13 cellular contexts compared by ENCODE assay signal in the genomic region with DNA sequence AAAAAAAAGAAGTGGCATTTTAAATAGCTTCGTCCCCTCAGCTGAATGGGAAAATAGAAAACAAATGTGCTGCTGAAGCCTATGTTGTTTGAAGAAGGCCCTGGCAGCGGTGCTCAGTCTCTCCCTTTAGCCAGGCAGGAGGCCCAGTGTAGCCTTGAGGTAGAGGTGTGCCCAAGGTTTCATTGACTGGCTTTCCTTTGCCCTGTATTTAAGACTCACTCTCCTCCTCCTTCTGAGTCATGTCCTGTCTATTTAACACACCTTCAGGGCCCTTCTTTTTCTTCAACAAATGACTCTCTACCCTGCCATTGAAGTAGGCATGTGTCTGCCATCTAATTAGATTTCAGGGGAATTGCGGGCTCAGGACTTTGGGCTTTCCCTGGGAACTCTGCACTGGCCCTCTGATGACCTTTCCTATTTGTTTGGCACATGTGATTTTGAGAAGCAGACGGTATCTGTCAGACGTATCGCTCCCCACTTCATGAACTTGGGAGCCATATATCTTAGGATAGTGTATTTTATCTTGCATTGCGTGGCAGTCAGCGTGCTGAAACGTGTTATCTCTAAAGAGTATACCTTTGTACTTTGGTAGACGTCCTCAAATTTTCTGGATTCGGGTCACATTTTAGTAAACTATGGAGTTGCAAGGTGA. TPM values are rescaled to one million over a fixed set of nuclear protein-coding genes. Genes with fewer than 3 reads are reported as not detected.
DNase-seq lines count a peak whose midpoint lies in the region; ATAC-seq lines count a peak whose summit lies in the region.
"Had no signal": no experiment of that assay in that cellular context is flagged by ENCODE, and none has a peak within 500 bp of the region (broad histone marks: within the 10 kb centered on the region; RNA-seq: fewer than 3 reads in every experiment).

No MANE protein-coding gene starts in this region.

- H3K4me1 Mint-ChIP-seq in activated CD8-positive, alpha-beta T cell treated with anti-CD3 and anti-CD28 coated beads, Interleukin-2, amount 10 ng/mL, durations not matched to agents 7 days and 5 days (ENCODE audit: low read depth), result peaks cover 33% of the 10 kb centered on the region

- H4K8ac ChIP-seq in mesendoderm (ENCODE audit: low read depth, low read length), result no peak overlapping the region

- H3K56ac ChIP-seq in mesendoderm (ENCODE audit: low read length), result no peak overlapping the region

- no peak overlapping the region for H4K5ac ChIP-seq in mesendoderm (ENCODE audit: low read length)

- POLR2A ChIA-PET in activated CD8-positive, alpha-beta T cell treated with anti-CD3 and anti-CD28 coated beads, Interleukin-2, amount 10 ng/mL, durations not matched to agents 7 days and 5 days (lab: Charles Lee), result no interaction called here

- H3K79me1 ChIP-seq in mesendoderm (ENCODE audit: low read length), result peaks cover 35% of the 10 kb centered on the region

- H3K9ac ChIP-seq in mesendoderm (ENCODE audit: low read length), result no peak overlapping the region
- H3K9ac ChIP-seq: SK-N-SH had no signal

- no peak overlapping the region for H2BK120ac ChIP-seq in mesendoderm (ENCODE audit: low read depth, low read length)

- peaks cover 2% of the 10 kb centered on the region for H3K36me3 ChIP-seq in mesendoderm (ENCODE audit: control insufficient read depth, insufficient read depth, low read length)

- no peak overlapping the region for H3K4me2 ChIP-seq in mesendoderm (ENCODE audit: low read length)
- H3K4me2 ChIP-seq: SK-N-SH had no signal

- H2BK5ac ChIP-seq in mesendoderm (ENCODE audit: low read length), result no peak overlapping the region

- no peak overlapping the region for H3K18ac ChIP-seq in mesendoderm (ENCODE audit: low read length)

- H3K4me3 ChIP-seq in mesendoderm (ENCODE audit: low read length), result no peak overlapping the region

- H3K36me3 Mint-ChIP-seq in activated CD8-positive, alpha-beta T cell treated with anti-CD3 and anti-CD28 coated beads, Interleukin-2, amount 10 ng/mL, durations not matched to agents 7 days and 5 days (ENCODE audit: low read depth), result no peaks in the 10 kb centered on the region
- H3K36me3 Mint-ChIP-seq: immature natural killer cell had no signal

- H3K27me3 ChIP-seq in mesendoderm (ENCODE audit: insufficient read depth, low read length, poor library complexity), result no peaks in the 10 kb centered on the region

- CTCF ChIA-PET in activated CD8-positive, alpha-beta T cell treated with anti-CD3 and anti-CD28 coated beads, Interleukin-2, amount 10 ng/mL, durations not matched to agents 7 days and 5 days (lab: Charles Lee), result no interaction called here

- ATAC-seq in activated CD8-positive, alpha-beta T cell treated with anti-CD3 and anti-CD28 coated beads, Interleukin-2, amount 10 ng/mL, durations not matched to agents 7 days and 5 days, result no peak
- ATAC-seq: stimulated activated memory B cell treated with anti-CD40 and anti-IgM and Interleukin-4, amounts not matched to agents 10 μg/mL and 1 μg/mL and 100 μg/mL, for 72 hours had no signal

- peaks cover 9% of the 10 kb centered on the region for H3K4me1 ChIP-seq in mesendoderm (ENCODE audit: control insufficient read depth, low read depth, low read length)

- H3K79me2 ChIP-seq in mesendoderm (ENCODE audit: control insufficient read depth, insufficient read depth, low read length), result peaks cover 33% of the 10 kb centered on the region

- H3K4ac ChIP-seq in mesendoderm (ENCODE audit: low read depth, low read length), result no peak overlapping the region

- no peaks in the 10 kb centered on the region for H3K27me3 Mint-ChIP-seq in activated CD8-positive, alpha-beta T cell treated with anti-CD3 and anti-CD28 coated beads, Interleukin-2, amount 10 ng/mL, durations not matched to agents 7 days and 5 days (ENCODE audit: low read depth)
- H3K27me3 Mint-ChIP-seq: dendritic cell treated with granulocyte-macrophage colony-stimulating factor and Interleukin-4, amounts not matched to agents 40 ng/mL and 50 ng/mL, for 4 days; stimulated activated memory B cell treated with anti-CD40 and anti-IgM and Interleukin-4, amounts not matched to agents 10 μg/mL and 1 μg/mL and 100 μg/mL, for 72 hours had no signal

- no peak overlapping the region for H3K23ac ChIP-seq in mesendoderm (ENCODE audit: low read length)

- DNase-seq in HPDE6-E6E7 (ENCODE audit: extremely low spot score) (peak; percentile 90), mesendoderm (peak; percentile 77), NCI-H1092 (lab: John Stamatoyannopoulos, UW) (no peak), GOT3 (lab: John Stamatoyannopoulos, UW) (no peak)
- DNase-seq in activated CD8-positive, alpha-beta T cell treated with anti-CD3 and anti-CD28 coated beads, Interleukin-2, amount 10 ng/mL, durations not matched to agents 7 days and 5 days, result no peak
- no peak for DNase-seq in activated CD8-positive, alpha-beta memory T cell treated with anti-CD3 and anti-CD28 coated beads, Interleukin-2, amount 50 U/mL, for 4 hours
- DNase-seq: amygdala, DMS53, immature natural killer cell, Kasumi-1, SK-N-SH had no signal

- WGBS in mesendoderm (ENCODE audit: extremely low coverage, insufficient coverage, low lambda C conversion rate), result no CpG with 5 or more reads among the region's 11 CpGs

- no peak overlapping the region for H2AK5ac ChIP-seq in mesendoderm (ENCODE audit: low read length)

- no peak overlapping the region for H3K27ac ChIP-seq in mesendoderm (ENCODE audit: low read depth, low read length)

- H2BK15ac ChIP-seq in mesendoderm (replicated peaks; ENCODE audit: low read depth), result no peak overlapping the region

- H3K27ac Mint-ChIP-seq in activated CD8-positive, alpha-beta T cell treated with anti-CD3 and anti-CD28 coated beads, Interleukin-2, amount 10 ng/mL, durations not matched to agents 7 days and 5 days, result peak overlapping the region; percentile 5
- H3K27ac Mint-ChIP-seq: dendritic cell treated with granulocyte-macrophage colony-stimulating factor and Interleukin-4, amounts not matched to agents 40 ng/mL and 50 ng/mL, for 4 days; stimulated activated memory B cell treated with anti-CD40 and anti-IgM and Interleukin-4, amounts not matched to agents 10 μg/mL and 1 μg/mL and 100 μg/mL, for 72 hours had no signal

- H3K9me3 Mint-ChIP-seq in activated CD8-positive, alpha-beta T cell treated with anti-CD3 and anti-CD28 coated beads, Interleukin-2, amount 10 ng/mL, durations not matched to agents 7 days and 5 days (ENCODE audit: insufficient read depth), result no peaks in the 10 kb centered on the region
- H3K9me3 Mint-ChIP-seq: dendritic cell treated with granulocyte-macrophage colony-stimulating factor and Interleukin-4, amounts not matched to agents 40 ng/mL and 50 ng/mL, for 4 days; immature natural killer cell; stimulated activated memory B cell treated with anti-CD40 and anti-IgM and Interleukin-4, amounts not matched to agents 10 μg/mL and 1 μg/mL and 100 μg/mL, for 72 hours had no signal

- no peak overlapping the region for H3K4me3 Mint-ChIP-seq in activated CD8-positive, alpha-beta T cell treated with anti-CD3 and anti-CD28 coated beads, Interleukin-2, amount 10 ng/mL, durations not matched to agents 7 days and 5 days
- H3K4me3 Mint-ChIP-seq: dendritic cell treated with granulocyte-macrophage colony-stimulating factor and Interleukin-4, amounts not matched to agents 40 ng/mL and 50 ng/mL, for 4 days; immature natural killer cell; stimulated activated memory B cell treated with anti-CD40 and anti-IgM and Interleukin-4, amounts not matched to agents 10 μg/mL and 1 μg/mL and 100 μg/mL, for 72 hours had no signal

RNA-seq across cellular contexts. Expression of gene TJAP1, which starts 4.3 kb away (rescaled TPM):
- 10 to 100 TPM; 34.7 to 35.5 TPM for total RNA-seq in activated CD8-positive, alpha-beta T cell treated with anti-CD3 and anti-CD28 coated beads, Interleukin-2, amount 10 ng/mL, durations not matched to agents 7 days and 5 days
- polyA plus RNA-seq in mesendoderm (2013, experiment 1 of 2), result 28.1 TPM
- 25.9 TPM for polyA plus RNA-seq in mesendoderm (2013, experiment 2 of 2)

RNA-seq across cellular contexts. Expression of gene DLK2, which starts 26.4 kb away (rescaled TPM):
- not detected for total RNA-seq in activated CD8-positive, alpha-beta T cell treated with anti-CD3 and anti-CD28 coated beads, Interleukin-2, amount 10 ng/mL, durations not matched to agents 7 days and 5 days
- 0.13 TPM for polyA plus RNA-seq in mesendoderm (2013, experiment 1 of 2)
- 0.29 TPM for polyA plus RNA-seq in mesendoderm (2013, experiment 2 of 2)

RNA-seq across cellular contexts. Expression of gene LRRC73, which starts 28.4 kb away (rescaled TPM):
- under 1 TPM; 0.26 to 0.55 TPM for total RNA-seq in activated CD8-positive, alpha-beta T cell treated with anti-CD3 and anti-CD28 coated beads, Interleukin-2, amount 10 ng/mL, durations not matched to agents 7 days and 5 days
- 0.06 TPM for polyA plus RNA-seq in mesendoderm (2013, experiment 1 of 2)
- 0.07 TPM for polyA plus RNA-seq in mesendoderm (2013, experiment 2 of 2)
- polyA plus RNA-seq: immature natural killer cell had no signal

RNA-seq across cellular contexts. Expression of gene YIPF3, which starts 35.0 kb away (rescaled TPM):
- 10 to 100 TPM; 55.6 to 59.0 TPM for total RNA-seq in activated CD8-positive, alpha-beta T cell treated with anti-CD3 and anti-CD28 coated beads, Interleukin-2, amount 10 ng/mL, durations not matched to agents 7 days and 5 days
- 54.9 TPM for polyA plus RNA-seq in mesendoderm (2013, experiment 1 of 2)
- 53.2 TPM for polyA plus RNA-seq in mesendoderm (2013, experiment 2 of 2)

RNA-seq across cellular contexts. Expression of gene POLR1C, which starts 35.2 kb away (rescaled TPM):
- total RNA-seq in activated CD8-positive, alpha-beta T cell treated with anti-CD3 and anti-CD28 coated beads, Interleukin-2, amount 10 ng/mL, durations not matched to agents 7 days and 5 days, result 10 to 100 TPM; 34.7 to 35.4 TPM
- 33.4 TPM for polyA plus RNA-seq in mesendoderm (2013, experiment 1 of 2)
- polyA plus RNA-seq in mesendoderm (2013, experiment 2 of 2), result 32.0 TPM

Comparison
In these comparisons a context has a peak if more than half of its experiments do, and no peak if none do; other contexts are left out.
1. DNase-seq: peak in HPDE6-E6E7 (single experiment) and mesendoderm (single experiment); none in activated CD8-positive, alpha-beta T cell treated with anti-CD3 and anti-CD28 coated beads, Interleukin-2, amount 10 ng/mL, durations not matched to agents 7 days and 5 days (single experiment), NCI-H1092 (single experiment), GOT3 (single experiment) and activated CD8-positive, alpha-beta memory T cell treated with anti-CD3 and anti-CD28 coated beads, Interleukin-2, amount 50 U/mL, for 4 hours (single experiment).